In the genomic region with DNA sequence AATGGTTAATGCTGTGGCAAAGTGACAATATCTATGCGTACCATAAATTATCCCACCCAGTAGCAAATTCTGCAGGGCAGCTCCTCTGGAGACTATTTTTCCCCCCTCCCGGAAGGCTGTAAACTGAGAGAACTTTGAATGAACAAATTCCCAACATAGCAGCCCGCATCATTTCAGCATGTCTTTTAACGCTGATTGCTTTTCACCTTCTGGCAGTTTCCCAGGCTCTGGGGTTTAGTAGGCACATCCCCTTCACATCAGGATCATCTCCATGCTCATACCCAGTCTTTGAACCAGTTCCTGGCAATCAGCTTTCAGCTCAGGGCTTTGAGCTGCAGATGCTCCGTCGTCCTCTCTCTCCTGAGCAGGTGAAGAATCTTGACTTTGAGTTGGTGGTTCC, we compare ENCODE assay signal across 27 cellular contexts. TPM values are rescaled to one million over a fixed set of nuclear protein-coding genes. Genes with fewer than 3 reads are reported as not detected.
DNase-seq lines count a peak whose midpoint lies in the region.
"Had no signal": no experiment of that assay in that cellular context is flagged by ENCODE, and none has a peak within 500 bp of the region (broad histone marks: within the 10 kb centered on the region; RNA-seq: fewer than 3 reads in every experiment).

No MANE protein-coding gene starts in this region.

- H2AK5ac ChIP-seq in trophoblast cell (ENCODE audit: low read length): no peak overlapping the region

- H2BK120ac ChIP-seq in trophoblast cell (ENCODE audit: insufficient read depth, low read length, poor library complexity): no peak overlapping the region

- H4K8ac ChIP-seq in trophoblast cell (ENCODE audit: low read depth, low read length): no peak overlapping the region

- no peak overlapping the region for H3K4me2 ChIP-seq in trophoblast cell (ENCODE audit: low read length)
- H3K4me2 ChIP-seq: A549; BLaER1; BLaER1 treated with 17β-estradiol and CSF1 and Interleukin-3, amounts not matched to agents 10 nM and 100 nM had no signal

- H3K27ac ChIP-seq in trophoblast cell (ENCODE audit: low read depth, low read length): no peak overlapping the region
- H3K27ac ChIP-seq: 22Rv1; A549; BLaER1; BLaER1 treated with 17β-estradiol and CSF1 and Interleukin-3, amounts not matched to agents 10 nM and 100 nM; C4-2B had no signal

- no peak overlapping the region for H3K9ac ChIP-seq in trophoblast cell (ENCODE audit: low read length)
- H3K9ac ChIP-seq: BLaER1; BLaER1 treated with 17β-estradiol and CSF1 and Interleukin-3, amounts not matched to agents 10 nM and 100 nM had no signal

- no peak overlapping the region for H3K14ac ChIP-seq in trophoblast cell (ENCODE audit: low read length)

- H2BK12ac ChIP-seq in trophoblast cell (ENCODE audit: low read length): no peak overlapping the region

- no peak overlapping the region for H3K4me3 ChIP-seq in trophoblast cell (ENCODE audit: low read depth, low read length)
- H3K4me3 ChIP-seq: A549; BLaER1; BLaER1 treated with 17β-estradiol and CSF1 and Interleukin-3, amounts not matched to agents 10 nM and 100 nM had no signal

- no peak overlapping the region for H4K91ac ChIP-seq in trophoblast cell (ENCODE audit: low read depth, low read length)

- H3K27me3 ChIP-seq in trophoblast cell (ENCODE audit: insufficient read depth, low read length): no peaks in the 10 kb centered on the region
- H3K27me3 ChIP-seq: BE2C; BLaER1; BLaER1 treated with 17β-estradiol and CSF1 and Interleukin-3, amounts not matched to agents 10 nM and 100 nM had no signal

- H2AFZ ChIP-seq in trophoblast cell (ENCODE audit: insufficient read depth, low read length, poor library complexity): no peak overlapping the region

- no peaks in the 10 kb centered on the region for H3K36me3 ChIP-seq in trophoblast cell (ENCODE audit: control insufficient read depth in 1 of 2, insufficient read depth in 2 of 2, low read length in 2 of 2)
- H3K36me3 ChIP-seq: BE2C; BLaER1; BLaER1 treated with 17β-estradiol and CSF1 and Interleukin-3, amounts not matched to agents 10 nM and 100 nM had no signal

- no peaks in the 10 kb centered on the region for H3K79me2 ChIP-seq in trophoblast cell (ENCODE audit: control insufficient read depth, insufficient read depth, low read length, poor library complexity)

- no peaks in the 10 kb centered on the region for H3K79me1 ChIP-seq in trophoblast cell (ENCODE audit: low read length)

- H3K4ac ChIP-seq in trophoblast cell (ENCODE audit: low read depth, low read length): no peak overlapping the region

- H3K4me1 ChIP-seq in trophoblast cell (ENCODE audit: control insufficient read depth in 1 of 2, insufficient read depth in 2 of 2, low read length in 2 of 2): no peaks in the 10 kb centered on the region
- H3K4me1 ChIP-seq: A549, BE2C, Caco-2 had no signal

- H3K18ac ChIP-seq in trophoblast cell (ENCODE audit: low read length): no peak overlapping the region

- no peak overlapping the region for H2BK5ac ChIP-seq in trophoblast cell (ENCODE audit: low read depth, low read length, poor library complexity)

- no peak overlapping the region for H4K12ac ChIP-seq in trophoblast cell (ENCODE audit: low read depth, low read length)

- H3K23ac ChIP-seq in trophoblast cell (ENCODE audit: low read length): no peak overlapping the region

- WGBS in trophoblast cell (ENCODE audit: extremely low coverage, insufficient coverage, insufficient read length): no CpG with 5 or more reads among the region's 6 CpGs

- DNase-seq in trophoblast cell (peak; percentile 66 to 81), SIG-M5 treated with dmso at 0.1 percent for 504 hours (lab: John Stamatoyannopoulos, UW; ENCODE audit: unreplicated experiment) (no peak)
- DNase-seq: 8988T; ACHN; AML-193; BE2C; C1 segment of cervical spinal cord; Caco-2; Calu3; CD4-positive, alpha-beta memory T cell; CD4-positive, alpha-beta T cell; CD4-positive, CD25-positive, alpha-beta regulatory T cell; CD8-positive, alpha-beta memory T cell; CD8-positive, alpha-beta T cell; COR-L47; DMS 273 treated with DMSO at 0.1 percent for 48 hours; DMS153; DMS53; DMS79; DMS79 treated with DMSO at 0.1 percent for 48 hours; DND-41; EL had no signal

- peaks cover 2% of the 10 kb centered on the region for H3K9me3 ChIP-seq in trophoblast cell (ENCODE audit: insufficient read depth, low read depth, low read length)
- H3K9me3 ChIP-seq: A549, BE2C, BLaER1, Caco-2 had no signal

RNA-seq across cellular contexts. Expression of a gene that starts 26.6 kb away (rescaled TPM):
- 349 and 360 TPM in 2 replicates for polyA plus RNA-seq in trophoblast cell (2013)
